ENCODE assay signal across 33 cellular contexts in the genomic region with DNA sequence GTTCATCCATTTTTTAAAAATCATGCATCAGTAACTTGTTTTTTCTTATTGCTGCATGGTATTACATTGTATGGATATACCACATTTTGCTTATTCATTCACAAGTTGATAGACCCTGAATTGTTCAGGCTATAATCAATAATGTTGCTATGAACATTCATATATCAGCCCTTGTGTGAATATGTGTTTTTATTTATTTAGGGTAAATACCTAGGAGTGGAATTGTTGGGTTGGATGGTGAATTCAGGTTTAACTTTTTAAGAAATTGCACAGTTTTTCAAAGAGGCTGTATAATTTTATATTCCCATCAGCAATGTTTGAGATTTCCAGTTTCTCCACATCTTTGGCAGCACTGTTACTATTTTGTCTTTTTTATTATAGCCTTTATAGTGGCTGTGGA.
"Had no signal": no experiment of that assay in that cellular context is flagged by ENCODE, and none has a peak within 500 bp of the region (broad histone marks: within the 10 kb centered on the region; RNA-seq: fewer than 3 reads in every experiment).

No MANE protein-coding gene starts in this region.

- ATAC-seq: activated CD8-positive, alpha-beta T cell treated with anti-CD3 and anti-CD28 coated beads for 36 hours; activated naive CD4-positive, alpha-beta T cell treated with anti-CD3 and anti-CD28 coated beads, Interleukin-2, amount 50 U/mL, for 72 hours; activated T-cell treated with anti-CD3 and anti-CD28 coated beads, Interleukin-2, amount 50 U/mL, for 4 hours; activated T-cell treated with anti-CD3 and anti-CD28 coated beads, Interleukin-2, amount 50 U/mL, for 72 hours; activated T-helper 17 cell treated with anti-CD3 and anti-CD28 coated beads, Interleukin-2, amount 50 U/mL, for 72 hours; body of pancreas had no signal

- DNase-seq: activated B cell treated with CpG ODN at 0.5 μM for 24 hours; activated CD4-positive, alpha-beta memory T cell treated with anti-CD3 and anti-CD28 coated beads for 36 hours; activated CD4-positive, alpha-beta T cell treated with anti-CD3 and anti-CD28 coated beads for 4 hours; activated CD4-positive, alpha-beta T cell treated with anti-CD3 and anti-CD28 coated beads, Interleukin-2, amount 10 ng/mL, durations not matched to agents 24 days and 14 days; activated CD4-positive, alpha-beta T cell treated with anti-CD3 and anti-CD28 coated beads, Interleukin-2, amount 50 U/mL, for 1 hour; activated CD4-positive, alpha-beta T cell treated with anti-CD3 and anti-CD28 coated beads, Interleukin-2, amount 50 U/mL, for 4 hours; activated CD4-positive, CD25-positive, alpha-beta regulatory T cell treated with anti-CD3 and anti-CD28 coated beads, Interleukin-2, amount 50 U/mL, for 72 hours; activated CD8-positive, alpha-beta memory T cell treated with anti-CD3 and anti-CD28 coated beads, Interleukin-2, amount 50 U/mL, for 4 hours; activated CD8-positive, alpha-beta T cell treated with anti-CD3 and anti-CD28 coated beads for 36 hours; activated effector memory CD4-positive, alpha-beta T cell treated with anti-CD3 and anti-CD28 coated beads, Interleukin-2, amount 50 U/mL, for 16 hours; activated gamma-delta T cell treated with Interleukin-2 at 50 U/mL for 16 hours; activated naive CD4-positive, alpha-beta T cell; activated naive CD4-positive, alpha-beta T cell treated with anti-CD3 and anti-CD28 coated beads for 36 hours; activated naive CD4-positive, alpha-beta T cell treated with anti-CD3 and anti-CD28 coated beads, Interleukin-2, amount 50 U/mL, for 16 hours; activated naive CD8-positive, alpha-beta T cell treated with anti-CD3 and anti-CD28 coated beads for 36 hours; activated T-cell treated with anti-CD3 and anti-CD28 coated beads for 4 hours; activated T-cell treated with anti-CD3 and anti-CD28 coated beads, Interleukin-2, amount 50 U/mL, for 1 hour; activated T-cell treated with anti-CD3 and anti-CD28 coated beads, Interleukin-2, amount 50 U/mL, for 4 hours; activated T-cell treated with anti-CD3 and anti-CD28 coated beads, Interleukin-2, amount 50 U/mL, for 72 hours; adrenal gland; amniotic stem cell; aorta; body of pancreas; brain microvascular endothelial cell; central memory CD4-positive, alpha-beta T cell; T-helper 2 cell; T-helper 9 cell had no signal

- H3K9me3 ChIP-seq: adrenal gland, body of pancreas, breast epithelium had no signal

- FAIRE-seq: astrocyte, TTC549 had no signal

- H3K4me1 ChIP-seq: adrenal gland, body of pancreas, breast epithelium had no signal

- H3K27me3 ChIP-seq: adrenal gland, body of pancreas, brain microvascular endothelial cell, breast epithelium had no signal

- H3K27ac ChIP-seq: adrenal gland, body of pancreas, brain microvascular endothelial cell, breast epithelium, VCaP had no signal

- H3K4me3 ChIP-seq: adrenal gland, body of pancreas, breast epithelium had no signal
